ENCODE assay signal across 8 cellular contexts in genomic region chr7:22488643-22489462, GRCh38. TPM values are rescaled to one million over a fixed set of nuclear protein-coding genes. Genes with fewer than 3 reads are reported as not detected.
DNase-seq lines count a peak whose midpoint lies in the region; ATAC-seq and TF ChIP-seq lines count a peak whose summit lies in the region.

No MANE protein-coding gene starts in this region.

- H3K36me3 ChIP-seq in effector memory CD4-positive, alpha-beta T cell (ENCODE audit: control insufficient read depth, insufficient read depth, low read length), result no peaks in the 10 kb centered on the region

- peaks cover 9% of the 10 kb centered on the region for H3K27me3 Mint-ChIP-seq in activated CD4-positive, alpha-beta memory T cell treated with anti-CD3 and anti-CD28 coated beads for 36 hours
- no peaks in the 10 kb centered on the region for H3K27me3 Mint-ChIP-seq in mesothelial cell of epicardium (ENCODE audit: low read depth)

- no peak overlapping the region for H3K4me3 ChIP-seq in GM12864 (ENCODE audit: low read depth, low read length)
- H3K4me3 ChIP-seq in effector memory CD4-positive, alpha-beta T cell (ENCODE audit: insufficient read depth, low read depth, low read length, poor library complexity, severe bottlenecking), result no peak overlapping the region

- POLR2A ChIA-PET in activated CD4-positive, alpha-beta memory T cell treated with anti-CD3 and anti-CD28 coated beads for 36 hours (lab: Charles Lee), result no interaction called here

- no peak overlapping the region for H3K27ac Mint-ChIP-seq in activated CD4-positive, alpha-beta memory T cell treated with anti-CD3 and anti-CD28 coated beads for 36 hours
- no peak overlapping the region for H3K27ac Mint-ChIP-seq in mesothelial cell of epicardium

- intact Hi-C loops in activated CD4-positive, alpha-beta memory T cell treated with anti-CD3 and anti-CD28 coated beads for 36 hours (cut with micrococcal nuclease), result loop anchor here (1.0 kb wide), 2 partner anchors 379 to 386 kb away; no protein-coding TSS in a partner anchor

- ATAC-seq in HG03280 (IDR thresholded peaks at IDR 0.05; ENCODE audit: unreplicated experiment) (peak; percentile 72), GM19023 (IDR thresholded peaks at IDR 0.05; ENCODE audit: unreplicated experiment) (no peak)

- H3K27ac ChIP-seq in effector memory CD4-positive, alpha-beta T cell (ENCODE audit: insufficient read depth, low read length, poor library complexity, severe bottlenecking), result no peak overlapping the region

- no peaks in the 10 kb centered on the region for H3K9me3 Mint-ChIP-seq in activated CD4-positive, alpha-beta memory T cell treated with anti-CD3 and anti-CD28 coated beads for 36 hours
- H3K9me3 Mint-ChIP-seq in mesothelial cell of epicardium, result peaks cover 10% of the 10 kb centered on the region

- no peaks in the 10 kb centered on the region for H3K4me1 ChIP-seq in effector memory CD4-positive, alpha-beta T cell (ENCODE audit: control insufficient read depth, insufficient read depth, low read length, poor library complexity, severe bottlenecking)

- CTCF ChIA-PET in activated CD4-positive, alpha-beta memory T cell treated with anti-CD3 and anti-CD28 coated beads for 36 hours (lab: Charles Lee), result interaction anchor here (1.6 to 3.2 kb wide), 3 partner anchors 8 to 379 kb away, joined by 3 to 42 read pairs (median 5); no protein-coding TSS in a partner anchor

- no peaks in the 10 kb centered on the region for H3K4me1 Mint-ChIP-seq in activated CD4-positive, alpha-beta memory T cell treated with anti-CD3 and anti-CD28 coated beads for 36 hours (ENCODE audit: low read depth)
- H3K4me1 Mint-ChIP-seq in mesothelial cell of epicardium, result peaks cover 5% of the 10 kb centered on the region

- H3K36me3 Mint-ChIP-seq in activated CD4-positive, alpha-beta memory T cell treated with anti-CD3 and anti-CD28 coated beads for 36 hours, result no peaks in the 10 kb centered on the region
- H3K36me3 Mint-ChIP-seq in mesothelial cell of epicardium, result no peaks in the 10 kb centered on the region

- H3K9me3 ChIP-seq in effector memory CD4-positive, alpha-beta T cell (ENCODE audit: control insufficient read depth, low read length), result no peaks in the 10 kb centered on the region

- TF ChIP-seq CTCF in GM12864 (IDR thresholded peaks at IDR 0.05; ENCODE audit: low read depth, low read length, missing control alignments) (peak; percentile 86), mesothelial cell of epicardium (IDR thresholded peaks at IDR 0.05; ENCODE audit: unreplicated experiment) (peak; percentile 94)

- H3K4me3 Mint-ChIP-seq in activated CD4-positive, alpha-beta memory T cell treated with anti-CD3 and anti-CD28 coated beads for 36 hours, result no peak overlapping the region
- no peak overlapping the region for H3K4me3 Mint-ChIP-seq in mesothelial cell of epicardium

- DNase-seq in GM12864 (ENCODE audit: low read depth) (peak; percentile 29), NCI-H446 treated with DMSO at 0.1 percent for 48 hours (lab: John Stamatoyannopoulos, UW) (peak; percentile 54), mesothelial cell of epicardium (ENCODE audit: low spot score in 2 of 2, unreplicated experiment in 2 of 2) (peak; percentile 48 to 82)
- peak; percentile 70 for DNase-seq in activated CD4-positive, alpha-beta memory T cell treated with anti-CD3 and anti-CD28 coated beads for 36 hours
- peak in 2 of 3 donors; percentile 32 to 43 for DNase-seq in effector memory CD4-positive, alpha-beta T cell
- peak; percentile 75 for DNase-seq in stimulated activated CD8-positive, alpha-beta memory T cell treated with anti-CD3 and anti-CD28 coated beads, Interleukin-4, amount 100 ng/mL, for 48 hours

- H3K27me3 ChIP-seq in effector memory CD4-positive, alpha-beta T cell (replicated peaks; ENCODE audit: control insufficient read depth, insufficient read depth, low read length, poor library complexity, severe bottlenecking), result no peaks in the 10 kb centered on the region

RNA-seq across cellular contexts. Expression of gene STEAP1B, which starts 11.1 kb away (rescaled TPM):
- not detected for total RNA-seq in activated CD4-positive, alpha-beta memory T cell treated with anti-CD3 and anti-CD28 coated beads for 36 hours
- total RNA-seq in mesothelial cell of epicardium, result 0.29 to 0.58 TPM in 2 of 3 replicates, not detected in the other
